ENCODE assay signal across 9 cellular contexts in the genomic region with DNA sequence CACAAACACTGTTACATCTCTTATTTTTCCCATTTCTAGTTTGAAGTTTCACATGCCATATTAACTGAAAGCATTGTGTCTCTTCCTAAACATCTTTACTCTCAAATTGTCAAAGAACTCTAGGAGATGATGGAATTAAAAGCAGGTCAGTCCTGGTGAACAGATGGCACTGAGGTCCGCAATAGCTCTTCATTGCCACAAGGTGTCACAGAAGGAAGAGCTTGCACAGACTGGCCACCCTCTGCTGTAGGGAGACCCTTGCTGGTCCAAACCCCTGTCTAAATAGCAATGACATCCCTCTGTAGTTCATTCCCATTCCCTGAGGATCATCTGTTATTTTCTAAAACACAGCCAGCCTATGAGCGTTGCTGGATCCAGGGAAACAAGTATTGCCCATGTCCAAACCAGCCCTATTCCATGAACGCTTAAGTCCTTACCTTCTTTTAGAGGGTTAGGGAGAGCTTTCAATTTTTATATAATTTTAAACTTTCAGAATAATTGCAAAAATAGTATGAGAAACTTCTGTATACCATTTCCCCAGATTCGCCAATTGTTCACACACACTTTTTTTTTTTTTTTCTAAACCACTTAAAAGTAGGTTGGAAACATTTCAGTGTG. TPM values are rescaled to one million over a fixed set of nuclear protein-coding genes. Genes with fewer than 3 reads are reported as not detected.
A peak's percentile ranks its signal among the peaks of the same experiment; 100 is the strongest.
DNase-seq lines count a peak whose midpoint lies in the region; ATAC-seq, FAIRE-seq and TF ChIP-seq lines count a peak whose summit lies in the region.
"Had no signal": no experiment of that assay in that cellular context is flagged by ENCODE, and none has a peak within 500 bp of the region (broad histone marks: within the 10 kb centered on the region; RNA-seq: fewer than 3 reads in every experiment).

No MANE protein-coding gene starts in this region.

- H3K9me3 ChIP-seq in H1 (ENCODE audit: insufficient read depth in 2 of 2, low read depth in 1 of 2, low read length in 1 of 2) (no peaks in the 10 kb centered on the region), smooth muscle cell (replicated peaks; ENCODE audit: low read depth) (no peaks in the 10 kb centered on the region)

- H3K36me3 ChIP-seq in H1 (ENCODE audit: control insufficient read depth in 2 of 4, insufficient read depth in 4 of 4, low read length in 3 of 4) (no peaks in the 10 kb centered on the region), smooth muscle cell (ENCODE audit: low read depth) (no peaks in the 10 kb centered on the region)

- H3K56ac ChIP-seq in H1 (replicated peaks; ENCODE audit: insufficient read length, low read depth, low read length), result no peak overlapping the region

- no peak overlapping the region for H4K91ac ChIP-seq in H1 (replicated peaks; ENCODE audit: insufficient read length, low read length)

- no peak overlapping the region for H2BK15ac ChIP-seq in H1 (ENCODE audit: low read length)

- H3K27ac ChIP-seq in H1 (ENCODE audit: low read depth, low read length), result no peak overlapping the region
- no peak overlapping the region for H3K27ac ChIP-seq in smooth muscle cell (ENCODE audit: low read depth)

- H2BK12ac ChIP-seq in H1 (ENCODE audit: low read depth, low read length), result no peak overlapping the region

- WGBS in H1 (ENCODE audit: extremely low coverage in 1 of 2, insufficient coverage in 1 of 2, insufficient read length in 1 of 2, insufficient replicate concordance in 2 of 2, low coverage in 1 of 2, low lambda C conversion rate in 2 of 2, missing lambda C conversion rate in 1 of 2), 2 experiments, result 74% methylated on average over 4 of the region's 4 CpGs; no CpG with 5 or more reads in 1 of the 2 experiments
- WGBS in smooth muscle cell (ENCODE audit: low lambda C conversion rate), result 79% methylated on average over 4 of the region's 4 CpGs

- H3K4me2 ChIP-seq in H1 (ENCODE audit: insufficient read depth in 1 of 2, low read depth in 2 of 2, low read length in 2 of 2) (no peak overlapping the region), smooth muscle cell (no peak overlapping the region)

- no peaks in the 10 kb centered on the region; the same call in 1 of the 2 replicates for H3K79me1 ChIP-seq in H1 (ENCODE audit: low read depth, low read length)

- H3F3A ChIP-seq in smooth muscle cell (ENCODE audit: low read depth), result peaks cover 5% of the 10 kb centered on the region

- peak; percentile 76 to 87 (median 79) for TF ChIP-seq CTCF in H1 (IDR thresholded peaks at IDR 0.05; ENCODE audit: control extremely low read depth in 1 of 3, insufficient read depth in 1 of 3, low read depth in 1 of 3, low read length in 3 of 3)
- TF ChIP-seq CTCF in smooth muscle cell (IDR thresholded peaks at IDR 0.05; ENCODE audit: borderline replicate concordance, insufficient read depth, poor library complexity, severe bottlenecking), result peak; percentile 42

- no peak overlapping the region for H4K5ac ChIP-seq in H1 (ENCODE audit: insufficient read length, low read depth, low read length)

- TF ChIP-seq EP300 in H1 (IDR thresholded peaks at IDR 0.05; ENCODE audit: borderline replicate concordance in 1 of 2, low read depth in 2 of 2, low read length in 2 of 2), result no peak

- H2BK120ac ChIP-seq in H1 (replicated peaks; ENCODE audit: low read depth, low read length), result no peak overlapping the region

- no peak overlapping the region for H4K8ac ChIP-seq in H1 (ENCODE audit: extremely low read depth, insufficient read depth, low read length)

- no peaks in the 10 kb centered on the region for H3K27me3 ChIP-seq in H1 (replicated peaks in 1 of 4; ENCODE audit: control insufficient read depth in 3 of 4, extremely low read depth in 1 of 4, insufficient read depth in 3 of 4, low read length in 3 of 4)
- H3K27me3 ChIP-seq in smooth muscle cell (ENCODE audit: low read depth), result no peaks in the 10 kb centered on the region

- H3K4me1 ChIP-seq in H1 (replicated peaks in 1 of 4; ENCODE audit: control insufficient read depth in 3 of 4, insufficient read depth in 4 of 4, low read length in 3 of 4) (no peaks in the 10 kb centered on the region; a peak in 1 of 7 replicates), smooth muscle cell (ENCODE audit: low read depth) (no peaks in the 10 kb centered on the region)

- no peak overlapping the region for H3K23ac ChIP-seq in H1 (ENCODE audit: insufficient read length)

- H3K79me2 ChIP-seq in H1 (ENCODE audit: control insufficient read depth in 1 of 2, insufficient read depth in 2 of 2, low read length in 2 of 2) (no peaks in the 10 kb centered on the region), smooth muscle cell (ENCODE audit: low read depth) (no peaks in the 10 kb centered on the region)

- no peak overlapping the region for H3K14ac ChIP-seq in H1 (ENCODE audit: insufficient read length)

- H2AFZ ChIP-seq in H1 (ENCODE audit: low read length) (no peak overlapping the region), smooth muscle cell (ENCODE audit: low read depth) (no peak overlapping the region)

- ATAC-seq in GM18867 (IDR thresholded peaks at IDR 0.05; ENCODE audit: unreplicated experiment) (peak; percentile 91), HG03066 (IDR thresholded peaks at IDR 0.05; ENCODE audit: low read depth, unreplicated experiment) (peak; percentile 53), GM18520 (IDR thresholded peaks at IDR 0.05; ENCODE audit: unreplicated experiment) (no peak)

- no peak overlapping the region for H3K4ac ChIP-seq in H1 (replicated peaks; ENCODE audit: insufficient read length, low read depth, low read length)

- H3K9ac ChIP-seq in H1 (replicated peaks in 1 of 4; ENCODE audit: extremely low read depth in 1 of 4, low read depth in 3 of 4, low read length in 3 of 4), result no peak overlapping the region
- no peak overlapping the region for H3K9ac ChIP-seq in smooth muscle cell (ENCODE audit: low read depth)

- POLR2A ChIA-PET in H1 (lab: Charles Lee; ENCODE audit: partially characterized antibody), result interaction anchor here (0.6 to 2.3 kb wide), 2 partner anchors 10 to 13 kb away, joined by 3 to 12 read pairs; partner anchors contain the start of gene HDAC2

- no peak overlapping the region for H2BK5ac ChIP-seq in H1 (ENCODE audit: low read depth, low read length)

- no peak overlapping the region for H3K4me3 ChIP-seq in H1 (ENCODE audit: extremely low read depth in 1 of 4, insufficient read depth in 2 of 4, low read depth in 3 of 4, low read length in 4 of 4)
- no peak overlapping the region for H3K4me3 ChIP-seq in smooth muscle cell

- CTCF ChIA-PET in H1 (lab: Charles Lee; ENCODE audit: partially characterized antibody), result interaction anchor here (0.5 to 2.3 kb wide), 32 partner anchors 8 to 1525 kb away, joined by 3 to 27 read pairs (median 4); partner anchors contain the start of genes HDAC2 and HS3ST5

- H2BK20ac ChIP-seq in H1 (ENCODE audit: low read length), result no peak overlapping the region

- no peak overlapping the region for H2AK5ac ChIP-seq in H1 (ENCODE audit: low read depth, low read length)

- no peaks in the 10 kb centered on the region for H3K23me2 ChIP-seq in H1 (ENCODE audit: low read depth, low read length)

- no peaks in the 10 kb centered on the region for H4K20me1 ChIP-seq in H1 (replicated peaks in 1 of 2; ENCODE audit: control insufficient read depth in 1 of 2, insufficient read depth in 2 of 2, low read length in 2 of 2)
- H4K20me1 ChIP-seq in smooth muscle cell (ENCODE audit: low read depth), result peaks cover 4% of the 10 kb centered on the region

- no peak overlapping the region for H3K18ac ChIP-seq in H1 (ENCODE audit: extremely low read depth, low read length)

- FAIRE-seq in H1 (lab: Jason Lieb, UNC), result peak; percentile 95

- TF ChIP-seq POLR2A in H1 (IDR thresholded peaks at IDR 0.05; ENCODE audit: control extremely low read depth in 1 of 2, low read depth in 2 of 2, low read length in 2 of 2), result no peak

- DNase-seq in COLO829 (ENCODE audit: low spot score) (peak; percentile 37), NCI-H82 (lab: John Stamatoyannopoulos, UW) (peak; percentile 88), H1 (ENCODE audit: low read depth in 1 of 2, low spot score in 2 of 2) (no peak), smooth muscle cell (lab: John Stamatoyannopoulos, UW; ENCODE audit: unreplicated experiment) (no peak), NCI-H1436 treated with DMSO at 0.1 percent for 48 hours (lab: John Stamatoyannopoulos, UW) (no peak)
- DNase-seq: naive B cell had no signal

- peak; percentile 89 for TF ChIP-seq RAD21 in H1 (IDR thresholded peaks at IDR 0.05 in 1 of 2, conservative IDR thresholded peaks at IDR 0.05 in 1 of 2; ENCODE audit: low read depth in 2 of 2, low read length in 2 of 2)

TF ChIP-seq in H1, 55 proteins besides CTCF, POLR2A, EP300 and RAD21:
- TF ChIP-seq CHD2 (IDR thresholded peaks at IDR 0.05; ENCODE audit: low read length) (0 out of 2 replicates have a peak, but pooled peaks have one; percentile 28), MAFK (IDR thresholded peaks at IDR 0.05; ENCODE audit: low read depth, low read length) (no peak)

RNA-seq across cellular contexts. Expression of gene HDAC2, which starts 10.1 kb away (rescaled TPM):
- 374 and 383 TPM in 2 replicates for total RNA-seq in H1 (2021; fragmentation: NEBNext Ultra II Directional; extraction: Animal tissue kit (Norgen Biotek cat#: 25700))
- polyA plus RNA-seq in H1 (2011; rRNA removed), result 205 and 323 TPM in 2 replicates
- polyA plus RNA-seq in H1 (2011; cell fraction: cytosol; rRNA removed), result 336 TPM
- polyA plus RNA-seq in H1 (2011; cell fraction: nucleus; rRNA removed), result 78.7 TPM
- 318 to 528 TPM (median 371 TPM) in 4 replicates for polyA plus RNA-seq in H1 (2012, experiment 1 of 2)
- polyA plus RNA-seq in H1 (2012, experiment 2 of 2), result 43.0 TPM
- 212 TPM for polyA plus RNA-seq in H1 (2013, experiment 1 of 2)
- polyA plus RNA-seq in H1 (2013, experiment 2 of 2), result 212 TPM
- 397 and 555 TPM in 2 replicates for polyA minus RNA-seq in H1 (2011; rRNA and poly(A)+ RNA removed)
- polyA minus RNA-seq in H1 (2011; cell fraction: cytosol; rRNA and poly(A)+ RNA removed), result 401 TPM
- 220 TPM for polyA minus RNA-seq in H1 (2011; cell fraction: nucleus; rRNA and poly(A)+ RNA removed)
- 192 and 228 TPM in 2 replicates for total RNA-seq in smooth muscle cell
- polyA plus RNA-seq in smooth muscle cell, result 198 and 199 TPM in 2 replicates

Comparison
In these comparisons a context has a peak if more than half of its experiments do, and no peak if none do; other contexts are left out.
1. DNase-seq: peak in COLO829 (single experiment) and NCI-H82 (single experiment); none in H1 (0 of 2), smooth muscle cell (single experiment) and NCI-H1436 treated with DMSO at 0.1 percent for 48 hours (single experiment).